26 cellular contexts compared by ENCODE assay signal in the genomic region with DNA sequence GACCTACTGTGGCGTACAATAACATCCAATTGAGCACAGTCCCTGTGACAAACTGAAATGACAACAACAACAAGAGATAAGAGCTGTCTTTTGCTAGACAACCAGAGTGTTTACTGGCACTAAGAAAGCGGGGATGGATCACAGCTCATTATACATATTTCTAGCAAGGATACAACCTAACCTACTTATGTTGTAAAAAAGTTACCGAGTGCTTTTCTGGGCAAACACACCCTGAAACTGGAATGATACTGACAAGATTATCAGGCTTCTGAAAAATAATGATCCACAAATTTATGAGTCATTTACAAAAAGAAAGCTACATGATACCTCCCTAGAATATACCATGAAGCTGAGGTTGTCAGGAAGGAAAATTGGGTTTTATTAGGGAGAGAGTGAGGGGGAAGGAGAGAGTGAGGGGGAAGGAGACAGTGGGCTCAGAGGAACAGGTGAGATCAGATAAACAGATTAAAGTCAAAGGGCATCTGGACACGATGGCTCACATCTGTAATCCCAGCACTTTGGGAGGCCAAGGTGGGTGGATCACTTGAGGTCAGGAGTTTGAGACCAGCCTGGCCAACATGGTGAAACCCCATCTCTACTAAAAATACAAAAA. TPM values are rescaled to one million over a fixed set of nuclear protein-coding genes. Genes with fewer than 3 reads are reported as not detected.
DNase-seq lines count a peak whose midpoint lies in the region; ATAC-seq and TF ChIP-seq lines count a peak whose summit lies in the region.
"Had no signal": no experiment of that assay in that cellular context is flagged by ENCODE, and none has a peak within 500 bp of the region (broad histone marks: within the 10 kb centered on the region; RNA-seq: fewer than 3 reads in every experiment).

No MANE protein-coding gene starts in this region.

- WGBS in mesendoderm (ENCODE audit: extremely low coverage, insufficient coverage, low lambda C conversion rate) = no CpG with 5 or more reads among the region's 4 CpGs
- WGBS in upper lobe of left lung, 2 donors = 82 to 87% methylated on average over 4 of the region's 4 CpGs

- H3K9me3 ChIP-seq in HEK293 (ENCODE audit: control insufficient read depth, insufficient read depth, low read depth, low read length) = no peaks in the 10 kb centered on the region
- no peaks in the 10 kb centered on the region for H3K9me3 ChIP-seq in upper lobe of left lung
- H3K9me3 ChIP-seq in lower lobe of right lung = no peaks in the 10 kb centered on the region
- H3K9me3 ChIP-seq: HAP-1 had no signal

- no peak overlapping the region for H3K4me3 Mint-ChIP-seq in stimulated activated naive B cell treated with anti-CD40 and anti-IgM and Interleukin-4, amounts not matched to agents 10 μg/mL and 1 μg/mL and 100 μg/mL, for 72 hours
- H3K4me3 Mint-ChIP-seq: CD8-positive, alpha-beta T cell; GM23338 had no signal

- intact Hi-C loops in lower lobe of right lung (cut with DNase I) = no loop called here

- H3K36me3 Mint-ChIP-seq in stimulated activated naive B cell treated with anti-CD40 and anti-IgM and Interleukin-4, amounts not matched to agents 10 μg/mL and 1 μg/mL and 100 μg/mL, for 72 hours = peaks cover 0 to 6% of the 10 kb centered on the region in 2 donors
- H3K36me3 Mint-ChIP-seq: CD8-positive, alpha-beta T cell had no signal

- no peak overlapping the region for H3K4ac ChIP-seq in mesendoderm (ENCODE audit: low read depth, low read length)

- H3K4me2 ChIP-seq in mesendoderm (ENCODE audit: low read length) = no peak overlapping the region
- H3K4me2 ChIP-seq: GM23338, KMS-11 had no signal

- CTCF ChIA-PET in HEK293 (lab: Yijun Ruan, JAX) = interaction anchor here (0.5 to 0.6 kb wide), 2 partner anchors 48 to 579 kb away, joined by 3 read pairs; no protein-coding TSS in a partner anchor

- no peak overlapping the region for H2AK5ac ChIP-seq in mesendoderm (ENCODE audit: low read length)

- H4K8ac ChIP-seq in mesendoderm (ENCODE audit: low read depth, low read length) = no peak overlapping the region

- no peak overlapping the region for H3K9ac ChIP-seq in mesendoderm (ENCODE audit: low read length)
- H3K9ac ChIP-seq: KMS-11 had no signal

- no peaks in the 10 kb centered on the region for H3K27me3 Mint-ChIP-seq in stimulated activated naive B cell treated with anti-CD40 and anti-IgM and Interleukin-4, amounts not matched to agents 10 μg/mL and 1 μg/mL and 100 μg/mL, for 72 hours
- H3K27me3 Mint-ChIP-seq: IgD-negative memory B cell had no signal

- POLR2A ChIA-PET in HEK293 (lab: Yijun Ruan, JAX) = interaction anchor here (1.8 kb wide), 1 partner anchor 21 kb away, joined by 5 read pairs; no protein-coding TSS in a partner anchor

- no peak overlapping the region for H3K23ac ChIP-seq in mesendoderm (ENCODE audit: low read length)

- H3K79me2 ChIP-seq in mesendoderm (ENCODE audit: control insufficient read depth, insufficient read depth, low read length) = peaks cover 8% of the 10 kb centered on the region

- no peaks in the 10 kb centered on the region for H3K36me3 ChIP-seq in HEK293 (ENCODE audit: control insufficient read depth in 2 of 2, insufficient read depth in 1 of 2, low read length in 2 of 2)
- H3K36me3 ChIP-seq in mesendoderm (ENCODE audit: control insufficient read depth, insufficient read depth, low read length) = no peaks in the 10 kb centered on the region
- no peaks in the 10 kb centered on the region for H3K36me3 ChIP-seq in upper lobe of left lung
- H3K36me3 ChIP-seq in lower lobe of right lung = no peaks in the 10 kb centered on the region
- H3K36me3 ChIP-seq: HAP-1 had no signal

- no peak overlapping the region for H3K4me3 ChIP-seq in HEK293 (ENCODE audit: low read depth, low read length)
- no peak overlapping the region for H3K4me3 ChIP-seq in mesendoderm (ENCODE audit: low read length)
- no peak overlapping the region for H3K4me3 ChIP-seq in upper lobe of left lung
- H3K4me3 ChIP-seq in lower lobe of right lung = no peak overlapping the region
- H3K4me3 ChIP-seq: GM12878, GM23338, HAP-1 had no signal

- no peaks in the 10 kb centered on the region; the same call in 1 of the 2 replicates for H3K4me1 ChIP-seq in HEK293 (ENCODE audit: control insufficient read depth, insufficient read depth, low read length)
- H3K4me1 ChIP-seq in mesendoderm (ENCODE audit: control insufficient read depth, low read depth, low read length) = peaks cover 20% of the 10 kb centered on the region
- H3K4me1 ChIP-seq in upper lobe of left lung = peaks cover 6 to 21% (median 12%) of the 10 kb centered on the region in 4 donors
- H3K4me1 ChIP-seq in lower lobe of right lung = peaks cover 16% of the 10 kb centered on the region

- no peak for TF ChIP-seq EP300 in upper lobe of left lung (IDR thresholded peaks at IDR 0.05)

- H2BK5ac ChIP-seq in mesendoderm (ENCODE audit: low read length) = peak overlapping the region; percentile 41

- H4K5ac ChIP-seq in mesendoderm (ENCODE audit: low read length) = no peak overlapping the region

- H3K9me3 Mint-ChIP-seq in stimulated activated naive B cell treated with anti-CD40 and anti-IgM and Interleukin-4, amounts not matched to agents 10 μg/mL and 1 μg/mL and 100 μg/mL, for 72 hours = no peaks in the 10 kb centered on the region
- H3K9me3 Mint-ChIP-seq: CD8-positive, alpha-beta T cell; GM23338; IgD-negative memory B cell had no signal

- no peak overlapping the region for H3K18ac ChIP-seq in mesendoderm (ENCODE audit: low read length)

- peak overlapping the region; percentile 86 for H2BK120ac ChIP-seq in mesendoderm (ENCODE audit: low read depth, low read length)

- no peak overlapping the region for H2BK15ac ChIP-seq in mesendoderm (replicated peaks; ENCODE audit: low read depth)

- no peak for TF ChIP-seq CTCF in HEK293 (tag by site-specific recombination; IDR thresholded peaks at IDR 0.05)
- no peak for TF ChIP-seq CTCF in upper lobe of left lung (IDR thresholded peaks at IDR 0.05)
- TF ChIP-seq CTCF in lower lobe of right lung (IDR thresholded peaks at IDR 0.05) = no peak

- H3K79me1 ChIP-seq in mesendoderm (ENCODE audit: low read length) = peaks cover 3% of the 10 kb centered on the region

- H3K56ac ChIP-seq in mesendoderm (ENCODE audit: low read length) = no peak overlapping the region

- DNase-seq in mesendoderm (no peak), middle frontal gyrus (ENCODE audit: extremely low spot score, low spot score) (no peak), upper lobe of left lung (no peak), lower lobe of right lung (no peak)
- DNase-seq in stimulated activated naive B cell treated with anti-CD40 and anti-IgM and Interleukin-4, amounts not matched to agents 10 μg/mL and 1 μg/mL and 100 μg/mL, for 72 hours = no peak
- DNase-seq: CD8-positive, alpha-beta T cell; DMS 273 treated with DMSO at 0.1 percent for 48 hours; DMS79; GDM1; MM.1S; NCI-H2081; NCI-H2171; NCI-H345; NCI-H510A treated with DMSO at 0.1 percent for 48 hours; NCI-H774; NK-92 treated with Interleukin-12 subunit alpha and Interleukin-12 subunit beta, amount 100 ng/mL, for 24 hours; PC-3; Right ventricle myocardium superior had no signal

- H3K27ac Mint-ChIP-seq in stimulated activated naive B cell treated with anti-CD40 and anti-IgM and Interleukin-4, amounts not matched to agents 10 μg/mL and 1 μg/mL and 100 μg/mL, for 72 hours = peak overlapping the region; percentile 45
- H3K27ac Mint-ChIP-seq: CD8-positive, alpha-beta T cell; GM23338 had no signal

- 0 out of 3 replicates have a peak, but pooled peaks have one; percentile 11 for ATAC-seq in SK-N-SH treated with all-trans-retinoic acid at 6 μM for 48 hours
- no peak for ATAC-seq in stimulated activated naive B cell treated with anti-CD40 and anti-IgM and Interleukin-4, amounts not matched to agents 10 μg/mL and 1 μg/mL and 100 μg/mL, for 72 hours (replicated peaks)
- ATAC-seq in upper lobe of left lung (ENCODE audit: low FRiP score in 2 of 2) = no peak
- ATAC-seq in lower lobe of right lung = no peak
- ATAC-seq: CD8-positive, alpha-beta T cell; GM23338; PC-3 had no signal

- no peaks in the 10 kb centered on the region for H3K27me3 ChIP-seq in mesendoderm (ENCODE audit: insufficient read depth, low read length, poor library complexity)
- H3K27me3 ChIP-seq in upper lobe of left lung = no peaks in the 10 kb centered on the region
- H3K27me3 ChIP-seq in lower lobe of right lung (ENCODE audit: low read depth) = no peaks in the 10 kb centered on the region

- H3K27ac ChIP-seq in HEK293 (ENCODE audit: extremely low read depth, low read depth, low read length) = no peak overlapping the region
- peak overlapping the region; percentile 10 for H3K27ac ChIP-seq in mesendoderm (ENCODE audit: low read depth, low read length)
- no peak overlapping the region for H3K27ac ChIP-seq in upper lobe of left lung
- H3K27ac ChIP-seq in lower lobe of right lung = no peak overlapping the region
- H3K27ac ChIP-seq: C4-2B, KMS-11 had no signal

- TF ChIP-seq POLR2A in upper lobe of left lung (IDR thresholded peaks at IDR 0.05) = no peak

- H3K4me1 Mint-ChIP-seq in stimulated activated naive B cell treated with anti-CD40 and anti-IgM and Interleukin-4, amounts not matched to agents 10 μg/mL and 1 μg/mL and 100 μg/mL, for 72 hours = peaks cover 27 to 48% of the 10 kb centered on the region in 2 donors

TF ChIP-seq in SK-N-SH treated with all-trans-retinoic acid at 6 μM for 48 hours, 23 proteins besides CTCF, POLR2A, EP300 and RAD21 (continues in another document):
- TF ChIP-seq, protein P1, sequence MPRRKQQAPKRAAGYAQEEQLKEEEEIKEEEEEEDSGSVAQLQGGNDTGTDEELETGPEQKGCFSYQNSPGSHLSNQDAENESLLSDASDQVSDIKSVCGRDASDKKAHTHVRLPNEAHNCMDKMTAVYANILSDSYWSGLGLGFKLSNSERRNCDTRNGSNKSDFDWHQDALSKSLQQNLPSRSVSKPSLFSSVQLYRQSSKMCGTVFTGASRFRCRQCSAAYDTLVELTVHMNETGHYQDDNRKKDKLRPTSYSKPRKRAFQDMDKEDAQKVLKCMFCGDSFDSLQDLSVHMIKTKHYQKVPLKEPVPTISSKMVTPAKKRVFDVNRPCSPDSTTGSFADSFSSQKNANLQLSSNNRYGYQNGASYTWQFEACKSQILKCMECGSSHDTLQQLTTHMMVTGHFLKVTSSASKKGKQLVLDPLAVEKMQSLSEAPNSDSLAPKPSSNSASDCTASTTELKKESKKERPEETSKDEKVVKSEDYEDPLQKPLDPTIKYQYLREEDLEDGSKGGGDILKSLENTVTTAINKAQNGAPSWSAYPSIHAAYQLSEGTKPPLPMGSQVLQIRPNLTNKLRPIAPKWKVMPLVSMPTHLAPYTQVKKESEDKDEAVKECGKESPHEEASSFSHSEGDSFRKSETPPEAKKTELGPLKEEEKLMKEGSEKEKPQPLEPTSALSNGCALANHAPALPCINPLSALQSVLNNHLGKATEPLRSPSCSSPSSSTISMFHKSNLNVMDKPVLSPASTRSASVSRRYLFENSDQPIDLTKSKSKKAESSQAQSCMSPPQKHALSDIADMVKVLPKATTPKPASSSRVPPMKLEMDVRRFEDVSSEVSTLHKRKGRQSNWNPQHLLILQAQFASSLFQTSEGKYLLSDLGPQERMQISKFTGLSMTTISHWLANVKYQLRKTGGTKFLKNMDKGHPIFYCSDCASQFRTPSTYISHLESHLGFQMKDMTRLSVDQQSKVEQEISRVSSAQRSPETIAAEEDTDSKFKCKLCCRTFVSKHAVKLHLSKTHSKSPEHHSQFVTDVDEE (CRISPR knock-in tag; IDR thresholded peaks at IDR 0.05) = no peak
- TF ChIP-seq ZC3H10 (CRISPR knock-in tag; IDR thresholded peaks at IDR 0.05) = no peak

RNA-seq across cellular contexts. Expression of a gene that starts 20.3 kb away (rescaled TPM):
- 9.4 TPM for polyA plus RNA-seq in mesendoderm (2013, experiment 1 of 2)
- polyA plus RNA-seq in mesendoderm (2013, experiment 2 of 2) = 8.4 TPM
- total RNA-seq in upper lobe of left lung (10 to 100 TPM; 33.7 to 41.9 (median 38.1) TPM), lower lobe of right lung (42.6 TPM)
